In the genomic region with DNA sequence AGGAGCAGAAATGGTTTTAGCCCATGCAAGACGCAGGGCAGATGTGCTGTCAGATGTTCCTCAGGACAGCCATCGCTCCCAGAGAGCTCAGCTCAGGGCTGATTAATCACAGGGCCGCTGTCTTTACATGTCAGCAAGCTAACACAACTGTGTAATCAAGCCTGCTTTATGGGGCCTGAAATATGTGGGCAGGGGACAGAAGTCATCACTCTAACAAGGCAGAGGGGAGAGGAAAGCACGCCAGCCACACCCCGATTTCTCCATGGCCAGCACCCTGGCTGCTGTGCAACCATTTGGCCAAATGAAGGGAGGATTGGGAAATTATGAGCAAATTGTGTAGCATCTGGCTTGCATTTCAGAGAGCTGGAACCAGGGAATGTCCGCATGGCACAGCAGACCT, we compare ENCODE assay signal across 30 cellular contexts.
"Had no signal": no experiment of that assay in that cellular context is flagged by ENCODE, and none has a peak within 500 bp of the region (broad histone marks: within the 10 kb centered on the region; RNA-seq: fewer than 3 reads in every experiment).

No MANE protein-coding gene starts in this region.

- DNase-seq: activated B cell treated with CpG ODN at 0.5 μM for 24 hours; activated CD4-positive, alpha-beta T cell treated with anti-CD3 and anti-CD28 coated beads for 1 hour; activated CD4-positive, alpha-beta T cell treated with anti-CD3 and anti-CD28 coated beads, Interleukin-2, amount 10 ng/mL, durations not matched to agents 24 days and 14 days; activated CD4-positive, alpha-beta T cell treated with anti-CD3 and anti-CD28 coated beads, Interleukin-2, amount 50 U/mL, for 48 hours; activated effector memory CD4-positive, alpha-beta T cell treated with Interleukin-2 at 50 U/mL for 16 hours; activated naive CD4-positive, alpha-beta T cell; activated T-cell treated with anti-CD3 and anti-CD28 coated beads, Interleukin-2, amount 50 U/mL, for 24 hours; aorta; IMR-90; Kasumi-1; KBM-7; NCI-H1092; NCI-H1417; NCI-H1694; NCI-H2029; NCI-H345; NCI-H510A; NCI-H526 treated with DMSO at 0.1 percent for 48 hours; NCI-H82; RPMI8226; SHP77; T-helper 17 cell; T-helper 9 cell had no signal

- H3K4me1 Mint-ChIP-seq: activated B cell treated with CpG ODN at 0.5 μM for 24 hours; activated CD4-positive, alpha-beta T cell treated with anti-CD3 and anti-CD28 coated beads, Interleukin-2, amount 10 ng/mL, durations not matched to agents 24 days and 14 days; activated CD8-positive, alpha-beta memory T cell treated with anti-CD3 and anti-CD28 coated beads, Interleukin-2, amount 10 ng/mL, durations not matched to agents 7 days and 5 days; activated naive CD4-positive, alpha-beta T cell treated with anti-CD3 and anti-CD28 coated beads, Interleukin-2, amount 50 U/mL, for 24 hours; T-helper 17 cell had no signal

- H3K4me3 Mint-ChIP-seq: activated B cell treated with CpG ODN at 0.5 μM for 24 hours; activated CD4-positive, alpha-beta T cell treated with anti-CD3 and anti-CD28 coated beads, Interleukin-2, amount 10 ng/mL, durations not matched to agents 24 days and 14 days; activated CD8-positive, alpha-beta memory T cell treated with anti-CD3 and anti-CD28 coated beads, Interleukin-2, amount 10 ng/mL, durations not matched to agents 7 days and 5 days; activated naive CD4-positive, alpha-beta T cell treated with anti-CD3 and anti-CD28 coated beads, Interleukin-2, amount 50 U/mL, for 24 hours; activated T-cell treated with anti-CD3 and anti-CD28 coated beads, Interleukin-2, amount 50 U/mL, for 24 hours; activated T-helper 1 cell treated with anti-CD3 and anti-CD28 coated beads, Interleukin-12 subunit alpha, Interleukin-12 subunit beta, Interleukin-2, Interleukin-4 antibody, amounts not matched to agents 30 ng/mL and 10 ng/mL and 1 ng/mL, durations not matched to agents 14 hours and 24 hours and 36 hours; T-helper 17 cell had no signal

- H3K27ac Mint-ChIP-seq: activated B cell treated with CpG ODN at 0.5 μM for 24 hours; activated CD4-positive, alpha-beta T cell treated with anti-CD3 and anti-CD28 coated beads, Interleukin-2, amount 10 ng/mL, durations not matched to agents 24 days and 14 days; activated CD8-positive, alpha-beta memory T cell treated with anti-CD3 and anti-CD28 coated beads, Interleukin-2, amount 10 ng/mL, durations not matched to agents 7 days and 5 days; activated naive CD4-positive, alpha-beta T cell treated with anti-CD3 and anti-CD28 coated beads, Interleukin-2, amount 50 U/mL, for 24 hours; activated T-cell treated with anti-CD3 and anti-CD28 coated beads, Interleukin-2, amount 50 U/mL, for 24 hours; activated T-helper 1 cell treated with anti-CD3 and anti-CD28 coated beads, Interleukin-12 subunit alpha, Interleukin-12 subunit beta, Interleukin-2, Interleukin-4 antibody, amounts not matched to agents 30 ng/mL and 10 ng/mL and 1 ng/mL, durations not matched to agents 14 hours and 24 hours and 36 hours; T-helper 17 cell had no signal

- H3K27me3 ChIP-seq: SJSA1 had no signal

- H3K9me3 Mint-ChIP-seq: activated CD4-positive, alpha-beta T cell treated with anti-CD3 and anti-CD28 coated beads, Interleukin-2, amount 10 ng/mL, durations not matched to agents 24 days and 14 days; activated naive CD4-positive, alpha-beta T cell treated with anti-CD3 and anti-CD28 coated beads, Interleukin-2, amount 50 U/mL, for 24 hours; activated T-cell treated with anti-CD3 and anti-CD28 coated beads, Interleukin-2, amount 50 U/mL, for 24 hours; activated T-helper 1 cell treated with anti-CD3 and anti-CD28 coated beads, Interleukin-12 subunit alpha, Interleukin-12 subunit beta, Interleukin-2, Interleukin-4 antibody, amounts not matched to agents 30 ng/mL and 10 ng/mL and 1 ng/mL, durations not matched to agents 14 hours and 24 hours and 36 hours had no signal

- ATAC-seq: activated CD8-positive, alpha-beta memory T cell treated with anti-CD3 and anti-CD28 coated beads, Interleukin-2, amount 10 ng/mL, durations not matched to agents 7 days and 5 days; Panc1; SK-N-SH treated with all-trans-retinoic acid at 6 μM for 48 hours; T-helper 17 cell had no signal

- H3K4me3 ChIP-seq: breast epithelium, SJSA1 had no signal

- H3K36me3 Mint-ChIP-seq: activated CD8-positive, alpha-beta memory T cell treated with anti-CD3 and anti-CD28 coated beads, Interleukin-2, amount 10 ng/mL, durations not matched to agents 7 days and 5 days; activated naive CD4-positive, alpha-beta T cell treated with anti-CD3 and anti-CD28 coated beads, Interleukin-2, amount 50 U/mL, for 24 hours had no signal

- H3K36me3 ChIP-seq: breast epithelium, SJSA1 had no signal
